In genomic region chr1:22282281-22282970, GRCh38 we compare ENCODE assay signal across 20 cellular contexts.
"Had no signal": no experiment of that assay in that cellular context is flagged by ENCODE, and none has a peak within 500 bp of the region (broad histone marks: within the 10 kb centered on the region; RNA-seq: fewer than 3 reads in every experiment).

No MANE protein-coding gene starts in this region.

- H3K4me1 Mint-ChIP-seq: activated CD4-positive, alpha-beta T cell treated with anti-CD3 and anti-CD28 coated beads, Interleukin-2, amount 10 ng/mL, durations not matched to agents 24 days and 14 days; activated naive CD8-positive, alpha-beta T cell treated with anti-CD3 and anti-CD28 coated beads, Interleukin-2, amount 10 ng/mL, durations not matched to agents 7 days and 5 days; memory B cell; naive thymus-derived CD4-positive, alpha-beta T cell; stimulated activated naive CD8-positive, alpha-beta T cell treated with anti-CD3 and anti-CD28 coated beads, Interleukin-15, amount 100 ng/mL, for 72 hours had no signal

- H3K36me3 Mint-ChIP-seq: activated naive CD8-positive, alpha-beta T cell treated with anti-CD3 and anti-CD28 coated beads, Interleukin-2, amount 10 ng/mL, durations not matched to agents 7 days and 5 days had no signal

- H3K9me3 ChIP-seq: colonic mucosa, gastrocnemius medialis had no signal

- H3K27ac ChIP-seq: brain microvascular endothelial cell, colonic mucosa, gastrocnemius medialis had no signal

- H3K9me3 Mint-ChIP-seq: activated CD4-positive, alpha-beta T cell treated with anti-CD3 and anti-CD28 coated beads, Interleukin-2, amount 10 ng/mL, durations not matched to agents 24 days and 14 days; activated naive CD8-positive, alpha-beta T cell treated with anti-CD3 and anti-CD28 coated beads, Interleukin-2, amount 10 ng/mL, durations not matched to agents 7 days and 5 days; stimulated activated naive CD8-positive, alpha-beta T cell treated with anti-CD3 and anti-CD28 coated beads, Interleukin-15, amount 100 ng/mL, for 72 hours had no signal

- H3K4me3 ChIP-seq: colonic mucosa, gastrocnemius medialis had no signal

- H3K27ac Mint-ChIP-seq: activated CD4-positive, alpha-beta T cell treated with anti-CD3 and anti-CD28 coated beads, Interleukin-2, amount 10 ng/mL, durations not matched to agents 24 days and 14 days; activated CD8-positive, alpha-beta T cell treated with anti-CD3 and anti-CD28 coated beads, Interleukin-2, amount 10 ng/mL, durations not matched to agents 7 days and 5 days; activated naive CD8-positive, alpha-beta T cell treated with anti-CD3 and anti-CD28 coated beads, Interleukin-2, amount 10 ng/mL, durations not matched to agents 7 days and 5 days; memory B cell; naive thymus-derived CD4-positive, alpha-beta T cell; stimulated activated naive CD8-positive, alpha-beta T cell treated with anti-CD3 and anti-CD28 coated beads, Interleukin-15, amount 100 ng/mL, for 72 hours had no signal

- H3K4me3 Mint-ChIP-seq: activated CD4-positive, alpha-beta T cell treated with anti-CD3 and anti-CD28 coated beads, Interleukin-2, amount 10 ng/mL, durations not matched to agents 24 days and 14 days; activated CD8-positive, alpha-beta T cell treated with anti-CD3 and anti-CD28 coated beads, Interleukin-2, amount 10 ng/mL, durations not matched to agents 7 days and 5 days; activated naive CD8-positive, alpha-beta T cell treated with anti-CD3 and anti-CD28 coated beads, Interleukin-2, amount 10 ng/mL, durations not matched to agents 7 days and 5 days; memory B cell; naive thymus-derived CD4-positive, alpha-beta T cell; stimulated activated naive CD8-positive, alpha-beta T cell treated with anti-CD3 and anti-CD28 coated beads, Interleukin-15, amount 100 ng/mL, for 72 hours had no signal

- H3K4me1 ChIP-seq: colonic mucosa, gastrocnemius medialis had no signal

- DNase-seq: activated CD4-positive, alpha-beta T cell treated with anti-CD3 and anti-CD28 coated beads, Interleukin-2, amount 10 ng/mL, durations not matched to agents 24 days and 14 days; activated CD4-positive, CD25-positive, alpha-beta regulatory T cell; activated CD8-positive, alpha-beta T cell treated with anti-CD3 and anti-CD28 coated beads, Interleukin-2, amount 10 ng/mL, durations not matched to agents 7 days and 5 days; activated gamma-delta T cell treated with Interleukin-2 at 50 U/mL for 16 hours; activated naive CD8-positive, alpha-beta T cell treated with anti-CD3 and anti-CD28 coated beads, Interleukin-2, amount 10 ng/mL, durations not matched to agents 7 days and 5 days; anterior cingulate cortex; brain microvascular endothelial cell; central memory CD4-positive, alpha-beta T cell; colonic mucosa; erythroblast; gastrocnemius medialis; kidney glomerular epithelial cell; left ventricle myocardium superior; naive thymus-derived CD4-positive, alpha-beta T cell; stimulated activated CD4-positive, alpha-beta T cell treated with anti-CD3 and anti-CD28 coated beads, Interleukin-12 subunit alpha, Interleukin-12 subunit beta, amount 100 ng/mL, for 4 hours; stimulated activated CD4-positive, alpha-beta T cell treated with anti-CD3 and anti-CD28 coated beads, Interleukin-2, amount 100 ng/mL, for 24 hours; stimulated activated naive CD8-positive, alpha-beta T cell treated with anti-CD3 and anti-CD28 coated beads, Interleukin-15, amount 100 ng/mL, for 72 hours; T1000; trophoblast cell had no signal

- ATAC-seq: activated CD8-positive, alpha-beta T cell treated with anti-CD3 and anti-CD28 coated beads, Interleukin-2, amount 10 ng/mL, durations not matched to agents 7 days and 5 days; gastrocnemius medialis; left ventricle myocardium superior; naive thymus-derived CD4-positive, alpha-beta T cell; stimulated activated naive CD8-positive, alpha-beta T cell treated with anti-CD3 and anti-CD28 coated beads, Interleukin-15, amount 100 ng/mL, for 72 hours had no signal

- H3K27me3 ChIP-seq: brain microvascular endothelial cell, colonic mucosa had no signal

- H3K36me3 ChIP-seq: brain microvascular endothelial cell, colonic mucosa, gastrocnemius medialis had no signal
